ENCODE assay signal across 12 cellular contexts in the genomic region with DNA sequence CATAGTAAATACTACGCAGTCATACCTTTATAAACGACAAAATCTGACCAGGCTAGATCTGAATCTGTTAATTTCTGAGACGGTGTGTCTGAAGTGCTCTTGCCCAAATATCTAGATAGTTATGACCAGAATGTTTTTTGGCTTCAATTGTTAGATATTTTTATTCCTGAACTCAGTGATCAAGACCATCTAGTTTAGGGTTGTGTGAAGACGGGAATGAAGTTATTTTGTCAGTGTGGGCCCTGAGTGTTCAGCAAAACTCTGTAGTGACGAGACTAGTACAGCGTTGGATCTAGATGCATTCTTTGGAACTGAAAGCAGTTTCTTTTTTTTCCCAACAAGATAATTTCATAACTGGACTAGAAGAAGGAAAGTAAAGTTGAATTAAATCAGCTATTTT. TPM values are rescaled to one million over a fixed set of nuclear protein-coding genes. Genes with fewer than 3 reads are reported as not detected.
DNase-seq lines count a peak whose midpoint lies in the region; ATAC-seq and TF ChIP-seq lines count a peak whose summit lies in the region.
"Had no signal": no experiment of that assay in that cellular context is flagged by ENCODE, and none has a peak within 500 bp of the region (broad histone marks: within the 10 kb centered on the region; RNA-seq: fewer than 3 reads in every experiment).

No MANE protein-coding gene starts in this region.

- peak; percentile 28 for DNase-seq in A172 (ENCODE audit: low spot score)
- peak; percentile 29 for DNase-seq in KG1 (lab: John Stamatoyannopoulos, UW)
- peak; percentile 67 for DNase-seq in mammary epithelial cell
- DNase-seq in natural killer cell: no peak
- no peak for DNase-seq in mesothelial cell of epicardium (ENCODE audit: low spot score in 2 of 2, unreplicated experiment in 2 of 2)
- no peak for DNase-seq in glutamatergic neuron
- no peak for DNase-seq in WERI-Rb-1
- DNase-seq in EL: no peak
- DNase-seq: activated CD4-positive, alpha-beta T cell treated with anti-CD3 and anti-CD28 coated beads, Interleukin-2, amount 50 U/mL, for 1 hour; right lobe of liver had no signal

- H3K4me2 ChIP-seq in mammary epithelial cell (ENCODE audit: insufficient read depth, low read depth, low read length): peak overlapping the region; percentile 98

- H3K36me3 Mint-ChIP-seq in natural killer cell (no peaks in the 10 kb centered on the region), mesothelial cell of epicardium (peaks cover 2% of the 10 kb centered on the region), glutamatergic neuron (ENCODE audit: unreplicated experiment) (no peaks in the 10 kb centered on the region)
- H3K36me3 Mint-ChIP-seq: IgD-negative memory B cell; stimulated activated memory B cell treated with anti-CD40 and anti-IgM and Interleukin-4, amounts not matched to agents 10 μg/mL and 1 μg/mL and 100 μg/mL, for 72 hours had no signal

- ATAC-seq in natural killer cell: no peak
- ATAC-seq: right lobe of liver; stimulated activated memory B cell treated with anti-CD40 and anti-IgM and Interleukin-4, amounts not matched to agents 10 μg/mL and 1 μg/mL and 100 μg/mL, for 72 hours had no signal

- TF ChIP-seq CTCF in mammary epithelial cell (conservative IDR thresholded peaks at IDR 0.05 in 1 of 2, IDR thresholded peaks at IDR 0.05 in 1 of 2; ENCODE audit: extremely low read depth in 1 of 2, insufficient read depth in 1 of 2, low read depth in 1 of 2, low read length in 2 of 2) (no peak), natural killer cell (IDR thresholded peaks at IDR 0.05) (no peak), mesothelial cell of epicardium (IDR thresholded peaks at IDR 0.05; ENCODE audit: unreplicated experiment) (no peak), glutamatergic neuron (IDR thresholded peaks at IDR 0.05; ENCODE audit: partially characterized antibody, unreplicated experiment) (no peak), WERI-Rb-1 (IDR thresholded peaks at IDR 0.05; ENCODE audit: low read depth, low read length) (no peak)

- intact Hi-C loops in mammary epithelial cell (cut with micrococcal nuclease): loop anchor here (10.0 kb wide), 1 partner anchor 203 kb away; no protein-coding TSS in a partner anchor
- intact Hi-C loops in natural killer cell (cut with micrococcal nuclease): loop anchor here (10.0 kb wide), 1 partner anchor 117 kb away; no protein-coding TSS in a partner anchor

- peaks cover 6% of the 10 kb centered on the region for H3K4me1 ChIP-seq in mammary epithelial cell (ENCODE audit: insufficient read depth, low read length)

- no peaks in the 10 kb centered on the region for H3K27me3 ChIP-seq in mammary epithelial cell (ENCODE audit: insufficient read depth, low read length)
- H3K27me3 ChIP-seq in WERI-Rb-1 (ENCODE audit: insufficient read depth, low read depth, severe bottlenecking): no peaks in the 10 kb centered on the region
- H3K27me3 ChIP-seq: right lobe of liver had no signal

- BruUV-seq in mammary epithelial cell (replicated peaks; lab: Mats Ljungman, UMichigan): no TSS peak

- no peaks in the 10 kb centered on the region for H3K9me3 Mint-ChIP-seq in natural killer cell
- H3K9me3 Mint-ChIP-seq in mesothelial cell of epicardium: no peaks in the 10 kb centered on the region
- H3K9me3 Mint-ChIP-seq in glutamatergic neuron (ENCODE audit: unreplicated experiment): peaks cover 9% of the 10 kb centered on the region
- H3K9me3 Mint-ChIP-seq: IgD-negative memory B cell; stimulated activated memory B cell treated with anti-CD40 and anti-IgM and Interleukin-4, amounts not matched to agents 10 μg/mL and 1 μg/mL and 100 μg/mL, for 72 hours had no signal

- peaks cover 37 to 49% of the 10 kb centered on the region in 2 donors for H3K4me1 Mint-ChIP-seq in natural killer cell
- H3K4me1 Mint-ChIP-seq in mesothelial cell of epicardium: peaks cover 33% of the 10 kb centered on the region
- H3K4me1 Mint-ChIP-seq in glutamatergic neuron (ENCODE audit: low read depth, unreplicated experiment): peaks cover 6% of the 10 kb centered on the region

- H3K36me3 ChIP-seq in mammary epithelial cell (ENCODE audit: insufficient read depth, low read length) (peaks cover 1% of the 10 kb centered on the region), WERI-Rb-1 (no peaks in the 10 kb centered on the region)
- H3K36me3 ChIP-seq: right lobe of liver had no signal

- H3K4me3 ChIP-seq in mammary epithelial cell (replicated peaks in 1 of 3; ENCODE audit: insufficient read depth in 1 of 3, low read depth in 2 of 3, low read length in 3 of 3): peak overlapping the region; percentile 38 to 99 (median 89)
- no peak overlapping the region for H3K4me3 ChIP-seq in WERI-Rb-1 (ENCODE audit: low read depth, low read length)
- H3K4me3 ChIP-seq: right lobe of liver had no signal

- peak overlapping the region; percentile 60 for H2AFZ ChIP-seq in mammary epithelial cell (ENCODE audit: low read depth, low read length)

- H3K27me3 Mint-ChIP-seq in natural killer cell (ENCODE audit: low read depth in 2 of 2) (no peaks in the 10 kb centered on the region), mesothelial cell of epicardium (ENCODE audit: low read depth) (no peaks in the 10 kb centered on the region), glutamatergic neuron (ENCODE audit: unreplicated experiment) (peaks cover 11% of the 10 kb centered on the region)
- H3K27me3 Mint-ChIP-seq: IgD-negative memory B cell; stimulated activated memory B cell treated with anti-CD40 and anti-IgM and Interleukin-4, amounts not matched to agents 10 μg/mL and 1 μg/mL and 100 μg/mL, for 72 hours had no signal

- H3K9me3 ChIP-seq in mammary epithelial cell (replicated peaks; ENCODE audit: insufficient read depth, low read length): no peaks in the 10 kb centered on the region
- H3K9me3 ChIP-seq in WERI-Rb-1 (ENCODE audit: severe bottlenecking): no peaks in the 10 kb centered on the region
- H3K9me3 ChIP-seq: right lobe of liver had no signal

- H4K20me1 ChIP-seq in mammary epithelial cell (ENCODE audit: insufficient read depth, low read length): no peaks in the 10 kb centered on the region

- in situ Hi-C loops in mammary epithelial cell (cut with MboI; ENCODE audit: low sequenced_read_pairs in 2 of 2): loop anchor here in 1 of 2 donors (10.0 kb wide), 1 partner anchor 303 kb away; no protein-coding TSS in a partner anchor

- peak overlapping the region; percentile 27 to 88 for H3K27ac Mint-ChIP-seq in natural killer cell
- H3K27ac Mint-ChIP-seq in mesothelial cell of epicardium: no peak overlapping the region
- no peak overlapping the region for H3K27ac Mint-ChIP-seq in glutamatergic neuron (ENCODE audit: unreplicated experiment)
- H3K27ac Mint-ChIP-seq: IgD-negative memory B cell; stimulated activated memory B cell treated with anti-CD40 and anti-IgM and Interleukin-4, amounts not matched to agents 10 μg/mL and 1 μg/mL and 100 μg/mL, for 72 hours had no signal

- dilution Hi-C loops in mammary epithelial cell (cut with HindIII; ENCODE audit: low sequenced_read_pairs): no loop called here

- CTCF ChIA-PET in mammary epithelial cell (lab: Charles Lee; ENCODE audit: low non-redundant PET): no interaction called here

- peak overlapping the region; percentile 73 for H3K9ac ChIP-seq in mammary epithelial cell (ENCODE audit: insufficient read depth, low read length)

- H3K27ac ChIP-seq in mammary epithelial cell (ENCODE audit: insufficient read depth, low read depth, low read length) (peak overlapping the region; percentile 83), WERI-Rb-1 (no peak overlapping the region)
- H3K27ac ChIP-seq: right lobe of liver had no signal

- H3K4me3 Mint-ChIP-seq in natural killer cell (no peak overlapping the region), mesothelial cell of epicardium (no peak overlapping the region), glutamatergic neuron (ENCODE audit: unreplicated experiment) (no peak overlapping the region)
- H3K4me3 Mint-ChIP-seq: stimulated activated memory B cell treated with anti-CD40 and anti-IgM and Interleukin-4, amounts not matched to agents 10 μg/mL and 1 μg/mL and 100 μg/mL, for 72 hours had no signal

- 0% methylated on average over 6 of the region's 6 CpGs for WGBS in mammary epithelial cell (ENCODE audit: low coverage, missing lambda C conversion rate)

- peaks cover 85% of the 10 kb centered on the region for H3K79me2 ChIP-seq in mammary epithelial cell (ENCODE audit: insufficient read depth, low read length)

RNA-seq across cellular contexts. Expression of a gene that starts 3.1 kb away (rescaled TPM):
- total RNA-seq in A172 (2014; rRNA removed; shearing (Covaris generic)): 37.6 and 39.3 TPM in 2 replicates
- total RNA-seq in mammary epithelial cell: 10 to 100 TPM; 31.4 to 42.0 TPM
- 19.0 TPM for polyA plus RNA-seq in mammary epithelial cell
- polyA minus RNA-seq in mammary epithelial cell: 47.1 TPM
- 10 to 100 TPM; 22.9 to 43.9 (median 35.9) TPM for total RNA-seq in natural killer cell
- total RNA-seq in mesothelial cell of epicardium: 19.0 to 22.0 TPM (median 19.9 TPM) in 3 replicates
- 14.6 TPM for total RNA-seq in glutamatergic neuron (ENCODE audit: unreplicated experiment)

Comparison
In these comparisons a context has a peak if more than half of its experiments do, and no peak if none do; other contexts are left out.
1. DNase-seq: peak in A172 (single experiment), KG1 (single experiment) and mammary epithelial cell (single experiment); none in natural killer cell (single experiment), mesothelial cell of epicardium (0 of 2), glutamatergic neuron (single experiment), WERI-Rb-1 (single experiment) and EL (single experiment).
2. H3K27ac Mint-ChIP-seq: peak in natural killer cell (2 of 2); none in mesothelial cell of epicardium (single experiment) and glutamatergic neuron (single experiment).